10 cellular contexts compared by ENCODE assay signal in the genomic region with DNA sequence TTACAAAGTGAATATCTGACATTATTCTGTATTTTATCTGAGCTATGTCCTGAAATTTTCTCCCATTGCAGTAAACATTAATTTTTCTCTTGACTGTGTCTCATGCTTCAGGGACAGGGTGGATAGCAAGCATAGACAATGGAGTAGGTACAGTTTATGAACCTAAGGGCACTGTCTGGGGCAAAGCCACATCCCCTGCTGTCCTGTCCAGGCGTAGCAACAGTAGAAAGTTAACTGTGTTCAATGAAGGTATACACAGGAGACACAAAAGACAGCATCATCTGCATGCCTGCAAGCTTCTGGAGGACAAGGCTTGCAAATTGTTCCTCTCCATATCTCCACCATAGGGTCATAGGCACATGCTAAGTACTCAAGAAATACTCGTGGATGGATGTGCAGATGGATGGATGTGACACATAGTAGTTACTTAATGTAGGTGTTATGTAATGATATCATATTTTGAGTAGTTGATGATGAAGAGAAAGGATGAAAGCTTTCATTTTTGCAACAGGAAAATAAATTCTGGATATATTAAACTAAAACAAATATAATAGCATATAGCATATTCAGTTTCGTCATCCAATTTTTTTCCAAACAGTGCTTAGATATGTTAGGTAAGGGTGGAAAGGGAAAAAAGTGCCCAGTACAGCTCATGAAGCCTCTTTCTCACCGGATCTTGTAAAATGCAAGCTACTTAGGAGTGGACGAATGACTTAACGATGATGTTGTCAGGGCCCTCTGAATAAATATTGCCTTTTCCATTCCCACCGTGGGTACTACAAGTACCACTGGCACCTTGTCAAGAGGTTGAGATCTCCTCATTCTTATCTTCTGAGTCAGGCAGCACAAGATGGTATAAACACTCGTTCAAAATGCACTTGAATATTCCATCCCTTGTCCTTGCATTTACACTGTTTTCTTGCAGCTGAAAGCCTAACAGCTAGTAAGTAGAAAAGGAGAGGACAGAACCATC. TPM values are rescaled to one million over a fixed set of nuclear protein-coding genes. Genes with fewer than 3 reads are reported as not detected.
DNase-seq lines count a peak whose midpoint lies in the region; ATAC-seq and TF ChIP-seq lines count a peak whose summit lies in the region.
"Had no signal": no experiment of that assay in that cellular context is flagged by ENCODE, and none has a peak within 500 bp of the region (broad histone marks: within the 10 kb centered on the region; RNA-seq: fewer than 3 reads in every experiment).

No MANE protein-coding gene starts in this region.

- H3K27me3 ChIP-seq in kidney epithelial cell (ENCODE audit: control insufficient read depth, insufficient read depth, low read length), result no peaks in the 10 kb centered on the region

- H3K4me3 ChIP-seq in astrocyte of the spinal cord (ENCODE audit: low read depth, low read length), result no peak overlapping the region
- no peak overlapping the region for H3K4me3 ChIP-seq in kidney epithelial cell (ENCODE audit: low read depth, low read length)

- ATAC-seq in GM21529 (IDR thresholded peaks at IDR 0.05; ENCODE audit: unreplicated experiment) (no peak), HG03196 (IDR thresholded peaks at IDR 0.05; ENCODE audit: unreplicated experiment) (no peak)

- in situ Hi-C loops in astrocyte of the spinal cord (cut with HindIII; ENCODE audit: low sequenced_read_pairs), result no loop called here

- DNase-seq in A172 (ENCODE audit: low spot score) (peak; percentile 98), HT1080 (ENCODE audit: low read depth) (peak; percentile 95), astrocyte of the spinal cord (ENCODE audit: low read depth, low spot score) (peak; percentile 92), kidney epithelial cell (ENCODE audit: low read depth) (peak; percentile 91), occipital lobe (lab: John Stamatoyannopoulos, UW) (no peak), amygdala (lab: John Stamatoyannopoulos, UW) (no peak)
- DNase-seq: GDM1; stimulated activated CD4-positive, alpha-beta T cell treated with anti-CD3 and anti-CD28 coated beads, Interleukin-15, amount 100 ng/mL, for 24 hours had no signal

- TF ChIP-seq CTCF in astrocyte of the spinal cord (IDR thresholded peaks at IDR 0.05; ENCODE audit: low read depth, low read length) (no peak), kidney epithelial cell (IDR thresholded peaks at IDR 0.05; ENCODE audit: insufficient read depth, low read length, poor library complexity, severe bottlenecking) (no peak)

- H3K36me3 ChIP-seq in kidney epithelial cell (ENCODE audit: control insufficient read depth, insufficient read depth, low read length), result no peaks in the 10 kb centered on the region

RNA-seq across cellular contexts. Expression of a gene that starts 19.9 kb away (rescaled TPM):
- 5.6 and 5.9 TPM in 2 replicates for total RNA-seq in A172 (2014; rRNA removed; shearing (Covaris generic))
- 5.2 and 6.8 TPM in 2 replicates for total RNA-seq in HT1080 (2014; rRNA removed; shearing (Covaris generic))
- 12.1 and 15.3 TPM in 2 replicates for polyA plus RNA-seq in HT1080 (2015; cell fraction: cytosol; rRNA removed)
- 44.6 and 48.6 TPM in 2 replicates for polyA plus RNA-seq in HT1080 (2015; cell fraction: nucleus; rRNA removed)
- total RNA-seq in kidney epithelial cell (18.5 and 22.5 TPM in 2 replicates), occipital lobe (57.4 TPM)

Comparison
In these comparisons a context has a peak if more than half of its experiments do, and no peak if none do; other contexts are left out.
1. DNase-seq: peak in A172 (single experiment), HT1080 (single experiment), astrocyte of the spinal cord (single experiment) and kidney epithelial cell (single experiment); none in occipital lobe (single experiment) and amygdala (0 of 56).